ENCODE assay signal across 1 cellular context in the genomic region with DNA sequence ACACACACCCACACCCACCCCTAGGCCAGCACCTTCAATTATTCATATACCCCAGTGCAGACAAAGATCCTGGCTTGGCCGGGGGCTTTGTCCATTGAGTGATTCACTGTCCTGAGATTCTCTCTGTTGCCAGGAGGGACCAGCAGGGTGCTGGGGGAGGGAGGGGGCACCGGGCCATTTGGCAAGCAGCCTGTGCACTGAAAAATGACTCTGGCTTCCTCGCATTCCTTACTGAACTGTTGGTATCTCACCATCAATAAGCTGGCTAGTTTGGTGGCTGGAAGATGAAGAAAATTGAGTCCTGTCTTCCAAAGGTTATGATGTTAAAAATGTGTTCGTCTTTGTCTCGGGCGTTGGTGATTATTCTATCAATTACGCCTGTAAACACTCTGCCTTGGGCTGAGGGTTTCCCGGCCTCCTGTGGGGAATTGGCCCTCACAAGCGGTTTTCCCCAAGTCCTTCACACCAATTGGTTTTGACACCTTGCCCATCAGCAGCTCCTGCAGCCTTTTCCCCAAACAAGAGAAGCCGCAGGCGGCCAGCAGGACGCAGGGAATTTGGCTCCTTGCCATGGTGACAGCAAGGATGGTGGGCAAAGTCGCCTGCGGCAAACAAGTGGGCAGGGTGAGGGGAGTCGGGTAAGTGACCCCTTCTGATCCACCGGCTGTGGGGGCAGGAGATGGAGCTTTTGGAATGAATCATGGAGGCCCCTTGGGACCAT.
A peak's percentile ranks its signal among the peaks of the same experiment; 100 is the strongest.
TF ChIP-seq lines count a peak whose summit lies in the region.

No MANE protein-coding gene starts in this region.

TF ChIP-seq in HEK293, 187 proteins besides CTCF, POLR2A, EP300 and RAD21 (continued from another document):
- TF ChIP-seq, protein P1, sequence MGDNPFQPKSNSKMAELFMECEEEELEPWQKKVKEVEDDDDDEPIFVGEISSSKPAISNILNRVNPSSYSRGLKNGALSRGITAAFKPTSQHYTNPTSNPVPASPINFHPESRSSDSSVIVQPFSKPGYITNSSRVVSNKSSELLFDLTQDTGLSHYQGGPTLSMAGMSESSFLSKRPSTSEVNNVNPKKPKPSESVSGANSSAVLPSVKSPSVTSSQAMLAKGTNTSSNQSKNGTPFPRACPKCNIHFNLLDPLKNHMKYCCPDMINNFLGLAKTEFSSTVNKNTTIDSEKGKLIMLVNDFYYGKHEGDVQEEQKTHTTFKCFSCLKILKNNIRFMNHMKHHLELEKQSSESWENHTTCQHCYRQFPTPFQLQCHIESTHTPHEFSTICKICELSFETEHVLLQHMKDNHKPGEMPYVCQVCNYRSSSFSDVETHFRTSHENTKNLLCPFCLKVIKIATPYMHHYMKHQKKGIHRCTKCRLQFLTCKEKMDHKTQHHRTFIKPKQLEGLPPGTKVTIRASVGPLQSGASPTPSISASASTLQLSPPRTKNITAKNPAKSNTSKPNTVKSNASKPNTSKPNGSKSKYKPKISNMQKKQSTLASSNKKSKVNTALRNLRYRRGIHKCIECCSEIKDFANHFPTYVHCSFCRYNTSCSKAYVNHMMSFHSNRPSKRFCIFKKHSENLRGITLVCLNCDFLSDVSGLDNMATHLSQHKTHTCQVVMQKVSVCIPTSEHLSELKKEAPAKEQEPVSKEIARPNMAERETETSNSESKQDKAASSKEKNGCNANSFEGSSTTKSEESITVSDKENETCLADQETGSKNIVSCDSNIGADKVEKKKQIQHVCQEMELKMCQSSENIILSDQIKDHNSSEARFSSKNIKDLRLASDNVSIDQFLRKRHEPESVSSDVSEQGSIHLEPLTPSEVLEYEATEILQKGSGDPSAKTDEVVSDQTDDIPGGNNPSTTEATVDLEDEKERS (tag by site-specific recombination; IDR thresholded peaks at IDR 0.05) = no peak
- TF ChIP-seq ZFP41 (tag by site-specific recombination; IDR thresholded peaks at IDR 0.05; ENCODE audit: borderline replicate concordance) (no peak), ZNF404 (tag by site-specific recombination; IDR thresholded peaks at IDR 0.05) (no peak), GLI2 (tag by site-specific recombination; IDR thresholded peaks at IDR 0.05; ENCODE audit: borderline replicate concordance, low read depth) (no peak), ZNF341 (tag by site-specific recombination; IDR thresholded peaks at IDR 0.05; ENCODE audit: low read depth) (no peak), HOXD13 (CRISPR knock-in tag; IDR thresholded peaks at IDR 0.05; ENCODE audit: borderline replicate concordance) (no peak), ZNF571 (tag by site-specific recombination; IDR thresholded peaks at IDR 0.05) (no peak), ZNF473 (tag by site-specific recombination; IDR thresholded peaks at IDR 0.05) (no peak), ZNF677 (tag by site-specific recombination; IDR thresholded peaks at IDR 0.05) (no peak), ZBTB21 (tag by site-specific recombination; IDR thresholded peaks at IDR 0.05) (no peak), SALL2 (tag by site-specific recombination; IDR thresholded peaks at IDR 0.05; ENCODE audit: borderline replicate concordance) (no peak), ZNF366 (tag by site-specific recombination; conservative IDR thresholded peaks at IDR 0.05) (0 out of 2 replicates have a peak, but pooled peaks have one; percentile 35), REPIN1 (tag by site-specific recombination; IDR thresholded peaks at IDR 0.05; ENCODE audit: low read depth) (no peak), HOXC10 (CRISPR knock-in tag; IDR thresholded peaks at IDR 0.05) (no peak), ZIC2 (tag by site-specific recombination; IDR thresholded peaks at IDR 0.05) (peak; percentile 80)
- TF ChIP-seq, protein P2, sequence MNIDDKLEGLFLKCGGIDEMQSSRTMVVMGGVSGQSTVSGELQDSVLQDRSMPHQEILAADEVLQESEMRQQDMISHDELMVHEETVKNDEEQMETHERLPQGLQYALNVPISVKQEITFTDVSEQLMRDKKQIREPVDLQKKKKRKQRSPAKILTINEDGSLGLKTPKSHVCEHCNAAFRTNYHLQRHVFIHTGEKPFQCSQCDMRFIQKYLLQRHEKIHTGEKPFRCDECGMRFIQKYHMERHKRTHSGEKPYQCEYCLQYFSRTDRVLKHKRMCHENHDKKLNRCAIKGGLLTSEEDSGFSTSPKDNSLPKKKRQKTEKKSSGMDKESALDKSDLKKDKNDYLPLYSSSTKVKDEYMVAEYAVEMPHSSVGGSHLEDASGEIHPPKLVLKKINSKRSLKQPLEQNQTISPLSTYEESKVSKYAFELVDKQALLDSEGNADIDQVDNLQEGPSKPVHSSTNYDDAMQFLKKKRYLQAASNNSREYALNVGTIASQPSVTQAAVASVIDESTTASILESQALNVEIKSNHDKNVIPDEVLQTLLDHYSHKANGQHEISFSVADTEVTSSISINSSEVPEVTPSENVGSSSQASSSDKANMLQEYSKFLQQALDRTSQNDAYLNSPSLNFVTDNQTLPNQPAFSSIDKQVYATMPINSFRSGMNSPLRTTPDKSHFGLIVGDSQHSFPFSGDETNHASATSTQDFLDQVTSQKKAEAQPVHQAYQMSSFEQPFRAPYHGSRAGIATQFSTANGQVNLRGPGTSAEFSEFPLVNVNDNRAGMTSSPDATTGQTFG (tag by site-specific recombination; IDR thresholded peaks at IDR 0.05; ENCODE audit: borderline replicate concordance) = no peak
- TF ChIP-seq, protein P3, sequence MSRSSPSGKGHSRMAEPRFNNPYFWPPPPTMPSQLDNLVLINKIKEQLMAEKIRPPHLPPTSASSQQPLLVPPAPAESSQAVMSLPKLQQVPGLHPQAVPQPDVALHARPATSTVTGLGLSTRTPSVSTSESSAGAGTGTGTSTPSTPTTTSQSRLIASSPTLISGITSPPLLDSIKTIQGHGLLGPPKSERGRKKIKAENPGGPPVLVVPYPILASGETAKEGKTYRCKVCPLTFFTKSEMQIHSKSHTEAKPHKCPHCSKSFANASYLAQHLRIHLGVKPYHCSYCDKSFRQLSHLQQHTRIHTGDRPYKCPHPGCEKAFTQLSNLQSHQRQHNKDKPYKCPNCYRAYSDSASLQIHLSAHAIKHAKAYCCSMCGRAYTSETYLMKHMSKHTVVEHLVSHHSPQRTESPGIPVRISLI (tag by site-specific recombination; IDR thresholded peaks at IDR 0.05) = no peak
- TF ChIP-seq, protein P4, sequence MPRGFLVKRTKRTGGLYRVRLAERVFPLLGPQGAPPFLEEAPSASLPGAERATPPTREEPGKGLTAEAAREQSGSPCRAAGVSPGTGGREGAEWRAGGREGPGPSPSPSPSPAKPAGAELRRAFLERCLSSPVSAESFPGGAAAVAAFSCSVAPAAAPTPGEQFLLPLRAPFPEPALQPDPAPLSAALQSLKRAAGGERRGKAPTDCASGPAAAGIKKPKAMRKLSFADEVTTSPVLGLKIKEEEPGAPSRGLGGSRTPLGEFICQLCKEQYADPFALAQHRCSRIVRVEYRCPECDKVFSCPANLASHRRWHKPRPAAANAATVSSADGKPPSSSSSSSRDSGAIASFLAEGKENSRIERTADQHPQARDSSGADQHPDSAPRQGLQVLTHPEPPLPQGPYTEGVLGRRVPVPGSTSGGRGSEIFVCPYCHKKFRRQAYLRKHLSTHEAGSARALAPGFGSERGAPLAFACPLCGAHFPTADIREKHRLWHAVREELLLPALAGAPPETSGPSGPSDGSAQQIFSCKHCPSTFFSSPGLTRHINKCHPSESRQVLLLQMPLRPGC (tag by site-specific recombination; IDR thresholded peaks at IDR 0.05) = peak; percentile 61; the same call in 1 of the 2 replicates
- TF ChIP-seq, protein P5, sequence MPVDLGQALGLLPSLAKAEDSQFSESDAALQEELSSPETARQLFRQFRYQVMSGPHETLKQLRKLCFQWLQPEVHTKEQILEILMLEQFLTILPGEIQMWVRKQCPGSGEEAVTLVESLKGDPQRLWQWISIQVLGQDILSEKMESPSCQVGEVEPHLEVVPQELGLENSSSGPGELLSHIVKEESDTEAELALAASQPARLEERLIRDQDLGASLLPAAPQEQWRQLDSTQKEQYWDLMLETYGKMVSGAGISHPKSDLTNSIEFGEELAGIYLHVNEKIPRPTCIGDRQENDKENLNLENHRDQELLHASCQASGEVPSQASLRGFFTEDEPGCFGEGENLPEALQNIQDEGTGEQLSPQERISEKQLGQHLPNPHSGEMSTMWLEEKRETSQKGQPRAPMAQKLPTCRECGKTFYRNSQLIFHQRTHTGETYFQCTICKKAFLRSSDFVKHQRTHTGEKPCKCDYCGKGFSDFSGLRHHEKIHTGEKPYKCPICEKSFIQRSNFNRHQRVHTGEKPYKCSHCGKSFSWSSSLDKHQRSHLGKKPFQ (tag by site-specific recombination; IDR thresholded peaks at IDR 0.05) = peak; percentile 84
